In the genomic region with DNA sequence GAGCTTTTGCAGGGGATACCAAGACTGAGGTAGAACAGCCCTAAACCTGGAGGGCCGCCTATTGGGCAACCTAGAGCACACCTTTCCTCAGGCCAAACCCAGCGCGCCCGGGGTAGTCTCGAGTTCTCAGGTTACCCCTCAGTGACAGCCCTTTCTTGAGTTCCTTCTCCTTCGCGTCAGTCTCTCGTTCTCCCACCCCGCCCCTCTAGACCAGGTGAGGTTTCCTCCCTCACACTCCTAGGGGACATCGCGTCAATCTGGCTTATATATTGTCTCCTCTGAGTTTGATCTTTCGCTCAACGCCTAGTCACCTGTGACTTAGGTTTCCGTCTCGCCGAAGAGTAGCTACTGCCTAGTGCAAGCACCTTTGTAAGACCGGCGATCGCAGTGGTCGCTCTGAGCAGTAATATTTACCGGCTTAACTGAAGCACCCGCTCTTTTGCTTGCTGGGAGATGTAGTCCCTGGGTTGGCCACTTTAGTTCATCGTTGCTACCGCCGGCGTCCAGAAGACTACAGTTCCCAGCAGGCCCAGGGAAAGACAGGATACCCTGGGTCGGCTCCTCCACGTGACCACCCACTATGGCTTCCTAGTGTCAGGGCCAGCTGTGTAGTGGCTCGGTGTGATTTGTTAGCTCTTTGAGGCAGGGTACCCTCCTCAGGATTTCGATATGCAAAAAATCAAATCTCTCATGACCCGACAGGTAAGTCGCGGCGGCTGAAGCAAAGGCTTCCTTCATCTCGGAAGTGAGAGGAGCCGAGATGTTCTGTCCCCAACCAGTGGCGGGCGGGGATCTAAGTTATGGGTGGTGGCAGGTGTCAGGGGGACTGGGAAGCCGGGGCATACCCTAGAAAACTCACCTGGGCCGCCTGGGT, we compare ENCODE assay signal across 8 cellular contexts. TPM values are rescaled to one million over a fixed set of nuclear protein-coding genes. Genes with fewer than 3 reads are reported as not detected.
DNase-seq lines count a peak whose midpoint lies in the region; ATAC-seq and TF ChIP-seq lines count a peak whose summit lies in the region.

Gene VPS50 (plus strand): TSS at position 568 of the 874 bp plus-strand sequence. CDS start 102 bp downstream, at position 670.

- ATAC-seq in GM18505 (IDR thresholded peaks at IDR 0.05; ENCODE audit: unreplicated experiment), result peak; percentile 100
- peak; percentile 99 for ATAC-seq in HG02973 (IDR thresholded peaks at IDR 0.05; ENCODE audit: unreplicated experiment)
- ATAC-seq in aorta (ENCODE audit: low FRiP score), result peak; percentile 100

- peaks cover 4% of the 10 kb centered on the region for H3K4me1 ChIP-seq in rectal smooth muscle tissue (ENCODE audit: control insufficient read depth, insufficient read depth, low read length)
- H3K4me1 ChIP-seq in aorta (ENCODE audit: control insufficient read depth in 1 of 2, insufficient read depth in 2 of 2, low read length in 2 of 2), result peaks cover 0 to 3% of the 10 kb centered on the region in 2 donors

- TF ChIP-seq POLR2A in GM18505 (IDR thresholded peaks at IDR 0.05; ENCODE audit: borderline replicate concordance, extremely low read depth, insufficient read depth, insufficient read length), result peak; percentile 75

- H3K36me3 ChIP-seq in rectal smooth muscle tissue (ENCODE audit: control insufficient read depth, insufficient read depth, low read length), result no peaks in the 10 kb centered on the region
- H3K36me3 ChIP-seq in aorta (ENCODE audit: control insufficient read depth in 1 of 2, insufficient read depth in 2 of 2, low read length in 1 of 2), result no peaks in the 10 kb centered on the region

- no peaks in the 10 kb centered on the region for H3K27me3 ChIP-seq in rectal smooth muscle tissue (ENCODE audit: control insufficient read depth, insufficient read depth, low read length)
- H3K27me3 ChIP-seq in aorta (ENCODE audit: control insufficient read depth in 1 of 2, insufficient read depth in 2 of 2, low read length in 1 of 2), result no peaks in the 10 kb centered on the region

- H3K27ac ChIP-seq in rectal smooth muscle tissue (ENCODE audit: low read depth, low read length) (peak within 1 kb of the TSS; percentile 16), aorta (ENCODE audit: low read depth in 1 of 2, low read length in 2 of 2) (no peak within 1 kb of the TSS)

- 1% methylated on average over 40 of the region's 40 CpGs for WGBS in aorta, 2 donors

- peak; percentile 98 for DNase-seq in NCI-H2029 (lab: John Stamatoyannopoulos, UW)
- DNase-seq in T-helper 22 cell (ENCODE audit: low read depth), result peak; percentile 91
- DNase-seq in astrocyte of the cerebellum (ENCODE audit: low read depth), result peak; percentile 88
- DNase-seq in hepatic stellate cell (ENCODE audit: low spot score), result peak; percentile 90
- DNase-seq in aorta, result peak; percentile 96 to 97

- peak within 1 kb of the TSS; percentile 78 for H3K4me3 ChIP-seq in astrocyte of the cerebellum (ENCODE audit: low read depth, low read length)
- peak within 1 kb of the TSS; percentile 88 for H3K4me3 ChIP-seq in rectal smooth muscle tissue (ENCODE audit: low read length)
- peak within 1 kb of the TSS; percentile 86 to 98 for H3K4me3 ChIP-seq in aorta (ENCODE audit: low read length in 2 of 2)

- in situ Hi-C loops in astrocyte of the cerebellum (cut with HindIII; ENCODE audit: low sequenced_read_pairs), result no loop called here

- intact Hi-C loops in aorta (cut with DNase I), result no loop called here

- no peaks in the 10 kb centered on the region for H3K9me3 ChIP-seq in aorta (ENCODE audit: control insufficient read depth, low read length)

- peak within 1 kb of the TSS; percentile 28 for H3K9ac ChIP-seq in rectal smooth muscle tissue (ENCODE audit: low read length)

- no peak for TF ChIP-seq CTCF in astrocyte of the cerebellum (IDR thresholded peaks at IDR 0.05; ENCODE audit: low read depth, low read length, missing control alignments)

RNA-seq across cellular contexts. Expression of gene VPS50, which starts in this region (rescaled TPM):
- 10 to 100 TPM; 17.7 to 28.9 TPM for total RNA-seq in aorta
- 10 to 100 TPM in 1 of 2 donors, 1 to 10 TPM in 1; 7.9 to 10.0 TPM for polyA plus RNA-seq in aorta
